ENCODE assay signal across 7 cellular contexts in the genomic region with DNA sequence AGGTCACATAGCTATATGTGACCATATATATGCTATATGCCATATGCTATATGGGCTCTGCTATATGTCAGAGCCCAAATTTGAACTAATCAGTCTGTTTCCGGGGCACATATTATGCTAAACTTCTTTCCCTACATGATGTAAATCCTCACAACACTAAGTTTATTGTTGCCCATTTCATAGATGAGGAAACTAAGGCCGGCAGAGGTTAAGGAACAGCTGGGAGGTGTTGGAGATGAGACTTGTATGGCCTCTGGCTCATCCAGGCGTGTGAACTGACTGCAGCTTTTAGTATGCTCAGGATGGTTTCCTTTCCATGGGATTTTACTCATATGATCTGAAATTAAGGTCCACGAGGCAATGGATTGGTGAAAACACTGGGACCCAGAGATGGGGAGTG.
"Had no signal": no experiment of that assay in that cellular context is flagged by ENCODE, and none has a peak within 500 bp of the region (broad histone marks: within the 10 kb centered on the region; RNA-seq: fewer than 3 reads in every experiment).

No MANE protein-coding gene starts in this region.

- H3K27ac Mint-ChIP-seq: IgD-negative memory B cell had no signal

- H3K36me3 Mint-ChIP-seq: IgD-negative memory B cell had no signal

- DNase-seq: IMR-90, KBM-7, KG1 had no signal

- FAIRE-seq: HTR-8/SVneo had no signal

- H3K9ac ChIP-seq: KMS-11 had no signal

- H3K4me2 ChIP-seq: KMS-11 had no signal

- H3K27me3 Mint-ChIP-seq: IgD-negative memory B cell had no signal

- H3K9me3 Mint-ChIP-seq: IgD-negative memory B cell had no signal

- H3K4me3 Mint-ChIP-seq: IgD-negative memory B cell had no signal

- H3K27ac ChIP-seq: HL-60, KMS-11 had no signal
